In genomic region chr12:95701275-95701674, GRCh38 we compare ENCODE assay signal across 1 cellular context.
TF ChIP-seq lines count a peak whose summit lies in the region.

No MANE protein-coding gene starts in this region.

TF ChIP-seq in GM23338, 12 proteins besides CTCF, POLR2A, EP300 and RAD21 (continued from another document):
- TF ChIP-seq POLR2AphosphoS5 (IDR thresholded peaks at IDR 0.05; ENCODE audit: low read depth) (no peak), ZNF114 (CRISPR knock-in tag; IDR thresholded peaks at IDR 0.05) (no peak), ETS1 (IDR thresholded peaks at IDR 0.05) (no peak), EZH2 (IDR thresholded peaks at IDR 0.05; ENCODE audit: low read depth, unreplicated experiment) (no peak), STAT1 (IDR thresholded peaks at IDR 0.05; ENCODE audit: unreplicated experiment) (no peak)
